ENCODE assay signal across 22 cellular contexts in the genomic region with DNA sequence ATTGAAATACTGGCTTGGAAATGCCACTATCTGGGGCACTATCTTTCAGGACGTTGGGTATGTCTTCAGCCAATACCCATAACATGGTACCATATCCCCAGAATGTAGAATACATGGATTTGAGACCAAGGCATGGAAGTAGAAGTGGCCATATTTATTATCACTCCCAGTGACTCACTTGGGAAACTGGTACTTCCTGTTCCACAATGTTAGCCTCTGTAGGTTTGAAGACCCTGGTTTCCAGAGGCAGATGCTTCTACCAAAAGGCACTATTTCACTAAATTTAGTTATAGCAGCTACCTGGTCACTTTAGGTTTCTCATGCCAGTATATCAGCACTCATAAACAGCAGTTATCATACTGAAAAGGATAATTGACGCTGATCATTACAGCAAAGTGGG.
DNase-seq lines count a peak whose midpoint lies in the region; ATAC-seq, FAIRE-seq and TF ChIP-seq lines count a peak whose summit lies in the region.
"Had no signal": no experiment of that assay in that cellular context is flagged by ENCODE, and none has a peak within 500 bp of the region (broad histone marks: within the 10 kb centered on the region; RNA-seq: fewer than 3 reads in every experiment).

No MANE protein-coding gene starts in this region.

- no peak for FAIRE-seq in bronchial epithelial cell (lab: Jason Lieb, UNC)
- FAIRE-seq: A204.1, G401.6, GM12891, HepG2 had no signal

- intact Hi-C loops in Calu3 (cut with micrococcal nuclease; ENCODE audit: unreplicated experiment): no loop called here

- TF ChIP-seq CTCF in bronchial epithelial cell (IDR thresholded peaks at IDR 0.05; ENCODE audit: insufficient read depth, low read length, severe bottlenecking) (no peak), foreskin keratinocyte (conservative IDR thresholded peaks at IDR 0.05) (no peak), Calu3 (IDR thresholded peaks at IDR 0.05; ENCODE audit: unreplicated experiment) (no peak)

- H3K4me3 Mint-ChIP-seq in Calu3 (ENCODE audit: low read depth, unreplicated experiment): no peak overlapping the region
- H3K4me3 Mint-ChIP-seq: CD4-positive, alpha-beta T cell; IgD-negative memory B cell had no signal

- CTCF ChIA-PET in Calu3 (lab: Charles Lee): no interaction called here

- peaks cover 12% of the 10 kb centered on the region for H3K4me1 Mint-ChIP-seq in Calu3 (ENCODE audit: low read depth, unreplicated experiment)

- ATAC-seq in foreskin keratinocyte: peak; percentile 26
- ATAC-seq in HG03196 (IDR thresholded peaks at IDR 0.05; ENCODE audit: unreplicated experiment): no peak
- ATAC-seq: HepG2 had no signal

- no peak overlapping the region for H3K27ac ChIP-seq in foreskin keratinocyte
- H3K27ac ChIP-seq: C4-2B, GM23248 had no signal

- DNase-seq in DMS53 treated with DMSO at 0.1 percent for 48 hours (lab: John Stamatoyannopoulos, UW; ENCODE audit: unreplicated experiment) (peak; percentile 53), M059J (ENCODE audit: low read depth) (peak; percentile 9), bronchial epithelial cell (ENCODE audit: low read depth) (peak; percentile 41), foreskin keratinocyte (no peak), Calu3 (no peak), AG08395 (ENCODE audit: low spot score) (no peak)
- DNase-seq: ACHN; AML-193; Caco-2; CD4-positive, alpha-beta T cell; DMS153; DND-41; GM23248; HCEC 1CT; KG1 had no signal

- no peaks in the 10 kb centered on the region for H3K4me1 ChIP-seq in foreskin keratinocyte
- H3K4me1 ChIP-seq: Caco-2 had no signal

- no peaks in the 10 kb centered on the region for H3K27me3 Mint-ChIP-seq in Calu3 (ENCODE audit: unreplicated experiment)
- H3K27me3 Mint-ChIP-seq: IgD-negative memory B cell had no signal

- H3K9me3 Mint-ChIP-seq in Calu3 (ENCODE audit: low read depth, unreplicated experiment): peaks cover 3% of the 10 kb centered on the region
- H3K9me3 Mint-ChIP-seq: CD4-positive, alpha-beta T cell; IgD-negative memory B cell had no signal

- BruUV-seq in Calu3 (replicated peaks; lab: Mats Ljungman, UMichigan): no TSS peak

- no peaks in the 10 kb centered on the region for H3K36me3 ChIP-seq in bronchial epithelial cell (ENCODE audit: control insufficient read depth, insufficient read depth, low read length)

- no peak overlapping the region for H3K27ac Mint-ChIP-seq in Calu3 (ENCODE audit: unreplicated experiment)
- H3K27ac Mint-ChIP-seq: CD4-positive, alpha-beta T cell; IgD-negative memory B cell had no signal

- no peak overlapping the region for H3K4me3 ChIP-seq in bronchial epithelial cell (ENCODE audit: low read depth, low read length)
- H3K4me3 ChIP-seq: GM23248 had no signal

- no peaks in the 10 kb centered on the region for H3K36me3 Mint-ChIP-seq in Calu3 (ENCODE audit: insufficient read depth, unreplicated experiment)
- H3K36me3 Mint-ChIP-seq: IgD-negative memory B cell had no signal

- no peaks in the 10 kb centered on the region for H3K27me3 ChIP-seq in bronchial epithelial cell (ENCODE audit: control insufficient read depth, insufficient read depth, low read length)
- no peaks in the 10 kb centered on the region for H3K27me3 ChIP-seq in foreskin keratinocyte

Comparison
In these comparisons a context has a peak if more than half of its experiments do, and no peak if none do; other contexts are left out.
1. DNase-seq: peak in DMS53 treated with DMSO at 0.1 percent for 48 hours (single experiment), M059J (single experiment) and bronchial epithelial cell (single experiment); none in foreskin keratinocyte (0 of 2), Calu3 (single experiment) and AG08395 (single experiment).